In the genomic region with DNA sequence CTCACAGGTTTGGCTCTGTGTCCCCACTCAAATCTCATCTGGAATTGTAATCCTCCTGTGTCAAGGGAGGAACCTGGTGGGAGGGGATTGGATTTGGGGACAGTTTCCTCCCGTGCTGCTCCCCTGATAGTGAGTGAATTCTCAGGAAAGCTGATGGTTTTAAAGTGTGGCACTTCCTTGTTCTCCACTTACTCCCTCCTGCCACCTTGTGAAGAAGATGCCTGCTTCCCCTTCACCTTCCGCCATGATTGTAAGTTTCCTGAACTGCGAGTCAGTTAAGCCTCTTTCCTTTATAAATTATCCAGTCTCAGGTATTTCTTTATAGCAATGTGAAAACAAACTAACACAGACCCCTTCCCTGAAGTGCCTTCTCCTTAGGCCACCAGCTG, we compare ENCODE assay signal across 7 cellular contexts.
DNase-seq lines count a peak whose midpoint lies in the region; ATAC-seq, FAIRE-seq and TF ChIP-seq lines count a peak whose summit lies in the region.
"Not testable (repeated sequence)": the region's sequence is repeated elsewhere in the genome, so short reads cannot be mapped to it uniquely, and the experiment has no call there.

No MANE protein-coding gene starts in this region.

- peaks cover 28% of the 10 kb centered on the region for H3K4me1 ChIP-seq in BLaER1
- H3K4me1 ChIP-seq in HCT116 (ENCODE audit: control insufficient read depth in 1 of 2, insufficient read depth in 2 of 2, low read length in 2 of 2): peaks cover 17 to 24% of the 10 kb centered on the region in 2 experiments
- peaks cover 15 to 18% of the 10 kb centered on the region in 2 experiments for H3K4me1 ChIP-seq in K562 (replicated peaks in 1 of 2; ENCODE audit: control insufficient read depth in 2 of 2, insufficient read depth in 2 of 2, low read length in 2 of 2)
- H3K4me1 ChIP-seq in keratinocyte (ENCODE audit: control insufficient read depth, extremely low read depth, insufficient read depth, low read length); osteoblast (ENCODE audit: insufficient read depth, low read length): not testable (repeated sequence)

- H3K4me3 Mint-ChIP-seq in activated B cell treated with CpG ODN at 0.5 μM for 24 hours: peak overlapping the region; percentile 60

- not testable (repeated sequence) for TF ChIP-seq CTCF in HCT116 (IDR thresholded peaks at IDR 0.05 in 2 of 3, conservative IDR thresholded peaks at IDR 0.05 in 1 of 3; ENCODE audit: borderline replicate concordance in 1 of 3, insufficient read depth in 1 of 3, low read depth in 2 of 3, low read length in 2 of 3); activated B cell treated with CpG ODN at 0.5 μM for 24 hours (IDR thresholded peaks at IDR 0.05); K562 (IDR thresholded peaks at IDR 0.05 in 2 of 3, conservative IDR thresholded peaks at IDR 0.05 in 1 of 3; ENCODE audit: insufficient read depth in 2 of 3, low read depth in 1 of 3, low read length in 3 of 3); keratinocyte (optimal IDR thresholded peaks at IDR 0.05 in 1 of 3, IDR thresholded peaks at IDR 0.05 in 1 of 3, conservative IDR thresholded peaks at IDR 0.05 in 1 of 3; ENCODE audit: extremely low read depth in 1 of 3, insufficient read depth in 2 of 3, low read length in 3 of 3); osteoblast (IDR thresholded peaks at IDR 0.05; ENCODE audit: extremely low read depth, low read depth, low read length)
- TF ChIP-seq CTCF in NB4 (IDR thresholded peaks at IDR 0.05; ENCODE audit: low read depth, low read length): peak; percentile 5

- not testable (repeated sequence) for ATAC-seq in HCT116; activated B cell treated with CpG ODN at 0.5 μM for 24 hours (ENCODE audit: low read depth); K562

- TF ChIP-seq POLR2A in HCT116 (IDR thresholded peaks at IDR 0.05; ENCODE audit: borderline replicate concordance, extremely low read depth, insufficient read depth, insufficient read length); NB4 (IDR thresholded peaks at IDR 0.05; ENCODE audit: extremely low read depth, insufficient read length); K562 (conservative IDR thresholded peaks at IDR 0.05): not testable (repeated sequence)

- in situ Hi-C loops in K562 (cut with MboI): loop anchor here (5.0 kb wide), 1 partner anchor 161 kb away; no protein-coding TSS in a partner anchor

- not testable (repeated sequence) for TF ChIP-seq RAD21 in HCT116 (IDR thresholded peaks at IDR 0.05; ENCODE audit: low read depth); K562 (CRISPR knock-in tag; conservative IDR thresholded peaks at IDR 0.05 in 1 of 2, IDR thresholded peaks at IDR 0.05 in 1 of 2)

- H3K9ac ChIP-seq in BLaER1: peak overlapping the region; percentile 42; the same call in 1 of the 2 replicates
- peak overlapping the region; percentile 18; the same call in 1 of the 2 replicates for H3K9ac ChIP-seq in HCT116 (ENCODE audit: low read length)
- H3K9ac ChIP-seq in K562 (ENCODE audit: insufficient read depth in 1 of 2, low read depth in 2 of 2, low read length in 2 of 2); keratinocyte (ENCODE audit: control insufficient read depth, extremely low read depth, insufficient read depth, low read length): not testable (repeated sequence)

- RAD21 ChIA-PET in HCT116 (lab: Charles Lee; ENCODE audit: low non-redundant PET in 1 of 2, low total read pairs in 2 of 2, uncharacterized antibody in 2 of 2, unreplicated experiment in 2 of 2): not testable (repeated sequence)

- H3K9me1 ChIP-seq in K562 (ENCODE audit: control insufficient read depth, insufficient read depth, low read length); keratinocyte (ENCODE audit: control insufficient read depth, extremely low read depth, insufficient read depth, low read length): not testable (repeated sequence)

- not testable (repeated sequence) for BruUV-seq in HCT116 (replicated peaks; lab: Mats Ljungman, UMichigan); K562 (replicated peaks; lab: Mats Ljungman, UMichigan)

- CTCF ChIA-PET in HCT116 (lab: Charles Lee); K562 (lab: Yijun Ruan, JAX; ENCODE audit: low intra/inter-chr PET ratio): not testable (repeated sequence)
- CTCF ChIA-PET in activated B cell treated with CpG ODN at 0.5 μM for 24 hours (lab: Charles Lee): interaction anchor here (1.3 kb wide), 1 partner anchor 75 kb away, joined by 5 read pairs; no protein-coding TSS in a partner anchor

- dilution Hi-C loops in keratinocyte (cut with MboI; ENCODE audit: extremely low pct_ligation_motif_present, low sequenced_read_pairs): not testable (repeated sequence)

- TF ChIP-seq EP300 in K562 (IDR thresholded peaks at IDR 0.05; ENCODE audit: low read length): not testable (repeated sequence)

- POLR2A ChIA-PET in HCT116 (lab: Charles Lee): not testable (repeated sequence)
- POLR2A ChIA-PET in activated B cell treated with CpG ODN at 0.5 μM for 24 hours (lab: Charles Lee) (interaction anchor here (1.3 kb wide), 1 partner anchor 49 kb away, joined by 4 read pairs; no protein-coding TSS in a partner anchor), K562 (lab: Yijun Ruan, JAX) (interaction anchor here (0.6 kb wide), 1 partner anchor 220 kb away, joined by 4 read pairs; no protein-coding TSS in a partner anchor)

- peak overlapping the region; percentile 66 for H3K27ac ChIP-seq in BLaER1
- not testable (repeated sequence) for H3K27ac ChIP-seq in HCT116 (ENCODE audit: low read depth, low read length); K562 (ENCODE audit: extremely low read depth, low read depth, low read length); keratinocyte (ENCODE audit: control insufficient read depth, insufficient read depth, low read length); osteoblast (ENCODE audit: low read depth, low read length)

- H3K4me3 ChIP-seq in BLaER1; K562; keratinocyte (ENCODE audit: control insufficient read depth in 2 of 3, extremely low read depth in 1 of 3, insufficient read depth in 2 of 3, low read depth in 1 of 3, low read length in 3 of 3); osteoblast (ENCODE audit: insufficient read depth, low read length): not testable (repeated sequence)
- H3K4me3 ChIP-seq in HCT116 (replicated peaks in 1 of 2; ENCODE audit: low read depth in 1 of 2, low read length in 2 of 2) (peak overlapping the region in 1 of 2 experiments; percentile 31; a peak in 1 of 4 replicates), NB4 (ENCODE audit: low read depth, low read length) (peak overlapping the region; percentile 1)

- H3K4me2 ChIP-seq in BLaER1 (peak overlapping the region; percentile 76), HCT116 (ENCODE audit: low read length) (peak overlapping the region; percentile 74)
- not testable (repeated sequence) for H3K4me2 ChIP-seq in K562 (ENCODE audit: insufficient read depth, low read length); keratinocyte (ENCODE audit: control insufficient read depth, extremely low read depth, insufficient read depth, low read depth, low read length); osteoblast (ENCODE audit: insufficient read depth, low read length)

- H3K79me2 ChIP-seq in HCT116 (ENCODE audit: insufficient read depth, low read length); K562 (ENCODE audit: control insufficient read depth, insufficient read depth, low read length); keratinocyte (ENCODE audit: control insufficient read depth, insufficient read depth, low read length); osteoblast (ENCODE audit: insufficient read depth, low read length): not testable (repeated sequence)

- H3K9me2 ChIP-seq in HCT116 (ENCODE audit: insufficient read depth): not testable (repeated sequence)

- H3K36me3 ChIP-seq in BLaER1; HCT116 (ENCODE audit: control insufficient read depth in 1 of 2, insufficient read depth in 2 of 2, low read length in 2 of 2); K562 (ENCODE audit: control insufficient read depth, insufficient read depth, low read length); keratinocyte (ENCODE audit: control insufficient read depth in 2 of 2, extremely low read depth in 1 of 2, insufficient read depth in 2 of 2, low read length in 2 of 2); osteoblast (ENCODE audit: insufficient read depth, low read length): not testable (repeated sequence)

- not testable (repeated sequence) for H4K20me1 ChIP-seq in BLaER1; HCT116 (ENCODE audit: insufficient read depth); keratinocyte (ENCODE audit: control insufficient read depth, extremely low read depth, insufficient read depth, low read length); osteoblast (ENCODE audit: insufficient read depth, low read length)
- peaks cover 16% of the 10 kb centered on the region; the same call in 1 of the 2 replicates for H4K20me1 ChIP-seq in K562 (replicated peaks; ENCODE audit: control insufficient read depth, insufficient read depth, low read length)

- H3K9me3 Mint-ChIP-seq in activated B cell treated with CpG ODN at 0.5 μM for 24 hours: not testable (repeated sequence)

- not testable (repeated sequence) for H3K9me3 ChIP-seq in BLaER1; HCT116 (ENCODE audit: control insufficient read depth in 1 of 2, insufficient read depth in 1 of 2, low read depth in 1 of 2, low read length in 2 of 2); K562 (replicated peaks; ENCODE audit: control insufficient read depth, insufficient read depth, low read depth, low read length); keratinocyte (ENCODE audit: control insufficient read depth, low read depth, low read length); osteoblast (ENCODE audit: low read depth, low read length)

- H3K36me3 Mint-ChIP-seq in activated B cell treated with CpG ODN at 0.5 μM for 24 hours (ENCODE audit: low read depth): not testable (repeated sequence)

- DNase-seq in HCT116 (ENCODE audit: low read depth, low spot score); NB4 (ENCODE audit: low read depth); activated B cell treated with CpG ODN at 0.5 μM for 24 hours; K562 (ENCODE audit: extremely low read depth in 1 of 4, low spot score in 3 of 4); keratinocyte (ENCODE audit: low read depth, low spot score); osteoblast (ENCODE audit: insufficient read length, low spot score, missing footprints): not testable (repeated sequence)

- not testable (repeated sequence) for H2AFZ ChIP-seq in HCT116 (ENCODE audit: low read depth, low read length, poor library complexity, severe bottlenecking)
- peak overlapping the region; percentile 68; the same call in 1 of the 2 replicates for H2AFZ ChIP-seq in K562 (ENCODE audit: low read depth, low read length)
- H2AFZ ChIP-seq in keratinocyte (ENCODE audit: control insufficient read depth, low read length): peak overlapping the region; percentile 47
- peak overlapping the region; percentile 18 for H2AFZ ChIP-seq in osteoblast (ENCODE audit: low read length)

- peak overlapping the region; percentile 83 for H3K27ac Mint-ChIP-seq in activated B cell treated with CpG ODN at 0.5 μM for 24 hours

- WGBS in K562 (ENCODE audit: insufficient coverage, low coverage, missing lambda C conversion rate): 34% methylated on average over 3 of the region's 3 CpGs

- peaks cover 41% of the 10 kb centered on the region for H3K4me1 Mint-ChIP-seq in activated B cell treated with CpG ODN at 0.5 μM for 24 hours

- not testable (repeated sequence) for H3K27me3 ChIP-seq in BLaER1; HCT116 (ENCODE audit: insufficient read depth, low read length); keratinocyte (ENCODE audit: control insufficient read depth, extremely low read depth, insufficient read depth, low read length); osteoblast (ENCODE audit: insufficient read depth, low read length)
- H3K27me3 ChIP-seq in K562 (ENCODE audit: control insufficient read depth in 2 of 2, insufficient read depth in 2 of 2, low read length in 2 of 2): peaks cover 25 to 59% of the 10 kb centered on the region in 2 experiments

- FAIRE-seq in K562 (lab: Jason Lieb, UNC); keratinocyte (lab: Jason Lieb, UNC): not testable (repeated sequence)

- not testable (repeated sequence) for H3K27me3 Mint-ChIP-seq in activated B cell treated with CpG ODN at 0.5 μM for 24 hours

- intact Hi-C loops in HCT116 (cut with micrococcal nuclease) (loop anchor here (5.0 kb wide), 1 partner anchor 209 kb away; no protein-coding TSS in a partner anchor), activated B cell treated with CpG ODN at 0.5 μM for 24 hours (cut with micrococcal nuclease) (loop anchor here (2.0 kb wide), 2 partner anchors 50 to 74 kb away; partner anchors contain the start of gene GOSR1)
- intact Hi-C loops in K562 (cut with micrococcal nuclease): not testable (repeated sequence)
